ENCODE assay signal across 6 cellular contexts in genomic region chr3:159113476-159113875, GRCh38. TPM values are rescaled to one million over a fixed set of nuclear protein-coding genes. Genes with fewer than 3 reads are reported as not detected.
"Had no signal": no experiment of that assay in that cellular context is flagged by ENCODE, and none has a peak within 500 bp of the region (broad histone marks: within the 10 kb centered on the region; RNA-seq: fewer than 3 reads in every experiment).

No MANE protein-coding gene starts in this region.

- H2AFZ ChIP-seq: GM23338 had no signal

- DNase-seq: H9, HCEC 1CT, IMR-90 had no signal

- ATAC-seq: GM23338 had no signal

- H3K4me3 ChIP-seq: GM23338 had no signal

- H3K4me2 ChIP-seq: GM23338 had no signal

RNA-seq across cellular contexts. Expression of gene IQCJ, which starts 44.4 kb away (rescaled TPM):
- total RNA-seq: GM23338, H1, H9, HT-29, IMR-90 had no signal
